1 cellular context compared by ENCODE assay signal in the genomic region with DNA sequence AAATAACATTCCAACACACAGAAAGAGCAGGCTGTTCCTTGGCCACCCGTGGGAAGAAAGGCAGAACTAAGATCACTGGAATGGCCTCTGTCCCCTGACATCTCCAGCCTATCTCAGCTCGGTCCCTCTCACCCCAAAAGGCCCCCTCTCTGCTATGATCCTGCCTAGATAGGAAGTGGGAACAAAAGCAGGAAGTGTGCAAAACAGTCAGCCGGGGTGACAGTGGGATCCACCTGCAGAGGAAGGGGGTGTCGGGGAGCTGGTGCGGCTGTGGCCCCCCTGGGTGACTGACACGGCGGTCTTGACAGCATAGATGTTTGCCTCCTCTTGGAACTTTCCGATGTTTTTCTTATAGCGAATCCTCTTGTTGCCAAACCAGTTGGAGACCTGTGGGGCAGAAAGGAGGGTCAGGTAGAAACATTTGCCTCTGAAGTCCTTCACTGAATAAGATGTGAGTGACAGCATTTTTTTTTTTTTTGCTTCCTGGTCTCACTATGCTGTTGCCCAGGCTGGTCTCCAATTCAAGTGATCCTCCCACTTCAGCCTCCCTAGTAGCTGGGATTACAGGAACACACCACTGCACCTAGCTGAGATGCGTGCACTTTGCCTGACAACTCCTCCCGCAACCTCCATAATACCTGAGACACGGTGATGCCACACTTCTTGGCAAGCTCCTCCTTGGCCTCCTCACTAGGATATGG.
TF ChIP-seq lines count a peak whose summit lies in the region.

No MANE protein-coding gene starts in this region.

TF ChIP-seq in WTC11, 78 proteins besides CTCF, POLR2A, EP300 and RAD21 (continued from another document):
- TF ChIP-seq, protein P1, sequence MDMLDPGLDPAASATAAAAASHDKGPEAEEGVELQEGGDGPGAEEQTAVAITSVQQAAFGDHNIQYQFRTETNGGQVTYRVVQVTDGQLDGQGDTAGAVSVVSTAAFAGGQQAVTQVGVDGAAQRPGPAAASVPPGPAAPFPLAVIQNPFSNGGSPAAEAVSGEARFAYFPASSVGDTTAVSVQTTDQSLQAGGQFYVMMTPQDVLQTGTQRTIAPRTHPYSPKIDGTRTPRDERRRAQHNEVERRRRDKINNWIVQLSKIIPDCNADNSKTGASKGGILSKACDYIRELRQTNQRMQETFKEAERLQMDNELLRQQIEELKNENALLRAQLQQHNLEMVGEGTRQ (CRISPR knock-in tag; IDR thresholded peaks at IDR 0.05): no peak
